In the genomic region with DNA sequence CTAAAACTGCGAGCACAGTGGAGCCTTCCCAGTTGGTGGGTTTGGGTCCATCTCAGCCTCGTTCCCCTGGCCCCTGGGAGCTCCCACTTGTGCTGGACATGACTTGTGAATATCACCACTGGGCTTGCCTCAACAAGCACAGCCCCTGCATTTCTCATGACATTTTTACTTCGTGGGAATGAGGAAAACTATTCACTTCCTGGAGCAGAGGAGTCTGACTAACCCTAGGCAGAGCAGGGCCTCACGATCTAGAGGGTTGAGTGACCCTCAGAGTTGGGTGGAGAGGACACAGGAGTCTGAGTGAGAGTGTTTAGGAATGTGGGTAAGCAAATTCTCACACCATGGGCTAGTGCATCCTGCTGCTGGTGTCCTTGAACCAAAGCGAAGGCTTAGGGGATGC, we compare ENCODE assay signal across 17 cellular contexts.
"Had no signal": no experiment of that assay in that cellular context is flagged by ENCODE, and none has a peak within 500 bp of the region (broad histone marks: within the 10 kb centered on the region; RNA-seq: fewer than 3 reads in every experiment).

No MANE protein-coding gene starts in this region.

- H3K36me3 ChIP-seq: ovary, thoracic aorta had no signal

- H3K27me3 ChIP-seq: ovary had no signal

- DNase-seq: activated CD4-positive, alpha-beta memory T cell treated with anti-CD3 and anti-CD28 coated beads, Interleukin-2, amount 10 ng/mL, durations not matched to agents 7 days and 5 days; activated CD4-positive, alpha-beta T cell treated with anti-CD3 and anti-CD28 coated beads for 36 hours; activated gamma-delta T cell; activated naive CD8-positive, alpha-beta T cell treated with anti-CD3 and anti-CD28 coated beads for 36 hours; activated T-cell treated with anti-CD3 and anti-CD28 coated beads, Interleukin-2, amount 50 U/mL, for 48 hours; anterior cingulate cortex; left cardiac atrium; nephron progenitor cell; ovary; stimulated activated CD4-positive, alpha-beta T cell treated with anti-CD3 and anti-CD28 coated beads, Interleukin-15, amount 100 ng/mL, for 24 hours; stimulated activated CD4-positive, alpha-beta T cell treated with anti-CD3 and anti-CD28 coated beads, Interleukin-4, amount 100 ng/mL, for 4 hours; stimulated activated naive CD8-positive, alpha-beta T cell treated with anti-CD3 and anti-CD28 coated beads, Interleukin-15, amount 100 ng/mL, for 72 hours; T-helper 9 cell had no signal

- H3K4me3 ChIP-seq: hepatocyte, ovary, thoracic aorta had no signal

- H3K27ac ChIP-seq: hepatocyte, ovary, thoracic aorta had no signal

- FAIRE-seq: endothelial cell of umbilical vein, urothelium cell line had no signal
